1 cellular context compared by ENCODE assay signal in genomic region chr4:74004668-74005067, GRCh38.
A peak's percentile ranks its signal among the peaks of the same experiment; 100 is the strongest.
TF ChIP-seq lines count a peak whose summit lies in the region.

No MANE protein-coding gene starts in this region.

TF ChIP-seq in K562, 482 proteins besides CTCF, POLR2A, EP300 and RAD21:
- TF ChIP-seq UBTF (IDR thresholded peaks at IDR 0.05; ENCODE audit: borderline replicate concordance in 1 of 2, low read depth in 2 of 2, low read length in 2 of 2) (no peak), SPI1 (IDR thresholded peaks at IDR 0.05; ENCODE audit: borderline replicate concordance, low read depth, low read length) (peak; percentile 67), ZBTB40 (IDR thresholded peaks at IDR 0.05) (0 out of 2 replicates have a peak, but pooled peaks have one; percentile 20), ZBTB40 (CRISPR knock-in tag; IDR thresholded peaks at IDR 0.05) (no peak), NFE2 (IDR thresholded peaks at IDR 0.05; ENCODE audit: low read depth) (peak; percentile 35; the same call in 1 of the 2 replicates)
